ENCODE assay signal across 14 cellular contexts in the genomic region with DNA sequence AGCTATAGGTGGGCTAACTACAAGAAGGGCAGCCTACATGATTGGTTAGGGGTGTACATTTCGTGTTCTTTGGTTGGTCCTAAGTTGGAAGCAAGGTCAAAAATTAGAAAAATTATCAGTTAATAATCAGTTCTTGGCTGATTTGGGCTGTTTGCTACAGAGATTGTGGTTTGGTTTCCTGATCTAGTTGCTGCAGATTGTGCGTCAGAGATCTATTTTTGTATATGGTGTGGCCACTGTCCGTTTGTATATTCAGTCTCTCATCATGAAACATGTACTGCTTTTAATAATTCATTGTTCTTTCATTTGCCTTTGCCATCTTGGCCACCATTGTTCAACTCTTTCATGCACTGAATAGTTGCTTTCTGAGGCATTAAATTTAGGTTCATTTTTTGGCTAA.
DNase-seq lines count a peak whose midpoint lies in the region; ATAC-seq, FAIRE-seq and TF ChIP-seq lines count a peak whose summit lies in the region.
"Had no signal": no experiment of that assay in that cellular context is flagged by ENCODE, and none has a peak within 500 bp of the region (broad histone marks: within the 10 kb centered on the region; RNA-seq: fewer than 3 reads in every experiment).

No MANE protein-coding gene starts in this region.

- no peaks in the 10 kb centered on the region for H3K27me3 ChIP-seq in GM12878 (replicated peaks in 1 of 2; ENCODE audit: control insufficient read depth in 2 of 2, insufficient read depth in 2 of 2, low read length in 1 of 2)
- no peaks in the 10 kb centered on the region for H3K27me3 ChIP-seq in esophagus muscularis mucosa
- H3K27me3 ChIP-seq: BE2C had no signal

- FAIRE-seq in GM12878 (lab: Jason Lieb, UNC) (no peak), urothelium cell line (lab: Jason Lieb, UNC) (no peak)
- FAIRE-seq: A549 had no signal

- ATAC-seq in GM18907 (IDR thresholded peaks at IDR 0.05; ENCODE audit: unreplicated experiment) (peak; percentile 80), HG03565 (IDR thresholded peaks at IDR 0.05; ENCODE audit: unreplicated experiment) (peak; percentile 72), GM12878 (peak; percentile 53)
- ATAC-seq: A549 had no signal

- no peak for TF ChIP-seq CTCF in GM12878 (IDR thresholded peaks at IDR 0.05 in 2 of 3, conservative IDR thresholded peaks at IDR 0.05 in 1 of 3; ENCODE audit: control insufficient read depth in 2 of 3, extremely low read depth in 1 of 3, insufficient read depth in 1 of 3, low read depth in 3 of 3, low read length in 3 of 3)
- no peak for TF ChIP-seq CTCF in esophagus muscularis mucosa (IDR thresholded peaks at IDR 0.05)

- no peaks in the 10 kb centered on the region for H3K79me2 ChIP-seq in GM12878 (ENCODE audit: control insufficient read depth, insufficient read depth, low read length)

- H3K4me3 ChIP-seq in GM12878 (no peak overlapping the region), esophagus muscularis mucosa (no peak overlapping the region)
- H3K4me3 ChIP-seq: A549 had no signal

- in situ Hi-C loops in G401 (cut with HindIII; ENCODE audit: low sequenced_read_pairs): no loop called here
- in situ Hi-C loops in GM12878 (cut with MboI): loop anchor here (10.0 kb wide), 1 partner anchor 1059 kb away; no protein-coding TSS in a partner anchor

- CTCF ChIA-PET in GM12878 (lab: Yijun Ruan, JAX): interaction anchor here (5.3 kb wide), 1 partner anchor 9 kb away, joined by 26 read pairs; no protein-coding TSS in a partner anchor

- no peak for TF ChIP-seq RAD21 in GM12878 (IDR thresholded peaks at IDR 0.05; ENCODE audit: insufficient read depth, low read depth, low read length)

- DNase-seq in G401 (ENCODE audit: low spot score): peak; percentile 5
- DNase-seq in GM12878 (ENCODE audit: low read depth, low spot score): no peak
- DNase-seq in esophagus muscularis mucosa (ENCODE audit: extremely low spot score): no peak
- DNase-seq in urothelium cell line (ENCODE audit: low spot score): no peak
- DNase-seq in NCI-H2081 treated with DMSO at 0.1 percent for 48 hours (lab: John Stamatoyannopoulos, UW): no peak
- DNase-seq: BE2C; CD4-positive, CD25-positive, alpha-beta regulatory T cell; DMS53; GOT3; H9 had no signal

- no peak for TF ChIP-seq POLR2A in GM12878 (IDR thresholded peaks at IDR 0.05; ENCODE audit: low read depth, low read length)
- no peak for TF ChIP-seq POLR2A in esophagus muscularis mucosa (IDR thresholded peaks at IDR 0.05; ENCODE audit: low read depth)

- no TSS peak for BruUV-seq in GM12878 (replicated peaks; lab: Mats Ljungman, UMichigan)

- H3K36me3 ChIP-seq in GM12878 (ENCODE audit: control insufficient read depth in 2 of 2, insufficient read depth in 2 of 2, low read length in 1 of 2): no peaks in the 10 kb centered on the region
- H3K36me3 ChIP-seq in esophagus muscularis mucosa: no peaks in the 10 kb centered on the region
- H3K36me3 ChIP-seq: BE2C had no signal

- H4K20me1 ChIP-seq in GM12878 (ENCODE audit: control insufficient read depth, insufficient read depth): no peaks in the 10 kb centered on the region

- H3K9ac ChIP-seq in GM12878 (ENCODE audit: control insufficient read depth, insufficient read depth, low read length): no peak overlapping the region

- H3K4me1 ChIP-seq in GM12878 (ENCODE audit: control insufficient read depth, insufficient read depth, low read length) (no peaks in the 10 kb centered on the region), esophagus muscularis mucosa (no peaks in the 10 kb centered on the region)
- H3K4me1 ChIP-seq: A549, BE2C had no signal

- 31% methylated on average over 3 of the region's 3 CpGs for WGBS in GM12878 (ENCODE audit: insufficient coverage, insufficient replicate concordance, low lambda C conversion rate, missing lambda C conversion rate)
- WGBS in esophagus muscularis mucosa: 71% methylated on average over 3 of the region's 3 CpGs

- intact Hi-C loops in GM12878 (cut with micrococcal nuclease; ENCODE audit: unreplicated experiment): loop anchor here (10.0 kb wide), 1 partner anchor 859 kb away; no protein-coding TSS in a partner anchor
- intact Hi-C loops in esophagus muscularis mucosa (cut with DNase I): no loop called here

- POLR2A ChIA-PET in GM12878 (lab: Charles Lee): no interaction called here

- RAD21 ChIA-PET in GM12878 (lab: Charles Lee; ENCODE audit: unreplicated experiment): interaction anchor here (1.5 kb wide), 1 partner anchor 9 kb away, joined by 3 read pairs; no protein-coding TSS in a partner anchor

- H3K9me3 ChIP-seq in GM12878 (replicated peaks; ENCODE audit: control insufficient read depth, insufficient read depth, low read length) (no peaks in the 10 kb centered on the region), esophagus muscularis mucosa (no peaks in the 10 kb centered on the region)
- H3K9me3 ChIP-seq: A549, BE2C had no signal

- no peak overlapping the region for H2AFZ ChIP-seq in GM12878 (ENCODE audit: control insufficient read depth, low read depth, low read length)

- SMC1A ChIA-PET in GM12878 (lab: Charles Lee; ENCODE audit: uncharacterized antibody, unreplicated experiment): no interaction called here

- H3K27ac ChIP-seq in GM12878 (ENCODE audit: control insufficient read depth, insufficient read depth): no peak overlapping the region
- no peak overlapping the region for H3K27ac ChIP-seq in esophagus muscularis mucosa (replicated peaks in 1 of 4)
- H3K27ac ChIP-seq: A549, HL-60 had no signal

- TF ChIP-seq EP300 in GM12878 (IDR thresholded peaks at IDR 0.05; ENCODE audit: borderline replicate concordance in 1 of 2, control insufficient read depth in 1 of 2, low read depth in 2 of 2, low read length in 2 of 2): peak in 1 of 2 experiments; percentile 23; a peak in 1 of 4 replicates
- TF ChIP-seq EP300 in esophagus muscularis mucosa (IDR thresholded peaks at IDR 0.05): no peak

- no peak overlapping the region for H3K4me2 ChIP-seq in GM12878 (ENCODE audit: control insufficient read depth, insufficient read depth)
- H3K4me2 ChIP-seq: A549 had no signal

TF ChIP-seq in GM12878, 131 proteins besides CTCF, POLR2A, EP300 and RAD21:
- TF ChIP-seq MEF2B (IDR thresholded peaks at IDR 0.05; ENCODE audit: partially characterized antibody, poor library complexity, severe bottlenecking): peak; percentile 27
- TF ChIP-seq, protein P1, sequence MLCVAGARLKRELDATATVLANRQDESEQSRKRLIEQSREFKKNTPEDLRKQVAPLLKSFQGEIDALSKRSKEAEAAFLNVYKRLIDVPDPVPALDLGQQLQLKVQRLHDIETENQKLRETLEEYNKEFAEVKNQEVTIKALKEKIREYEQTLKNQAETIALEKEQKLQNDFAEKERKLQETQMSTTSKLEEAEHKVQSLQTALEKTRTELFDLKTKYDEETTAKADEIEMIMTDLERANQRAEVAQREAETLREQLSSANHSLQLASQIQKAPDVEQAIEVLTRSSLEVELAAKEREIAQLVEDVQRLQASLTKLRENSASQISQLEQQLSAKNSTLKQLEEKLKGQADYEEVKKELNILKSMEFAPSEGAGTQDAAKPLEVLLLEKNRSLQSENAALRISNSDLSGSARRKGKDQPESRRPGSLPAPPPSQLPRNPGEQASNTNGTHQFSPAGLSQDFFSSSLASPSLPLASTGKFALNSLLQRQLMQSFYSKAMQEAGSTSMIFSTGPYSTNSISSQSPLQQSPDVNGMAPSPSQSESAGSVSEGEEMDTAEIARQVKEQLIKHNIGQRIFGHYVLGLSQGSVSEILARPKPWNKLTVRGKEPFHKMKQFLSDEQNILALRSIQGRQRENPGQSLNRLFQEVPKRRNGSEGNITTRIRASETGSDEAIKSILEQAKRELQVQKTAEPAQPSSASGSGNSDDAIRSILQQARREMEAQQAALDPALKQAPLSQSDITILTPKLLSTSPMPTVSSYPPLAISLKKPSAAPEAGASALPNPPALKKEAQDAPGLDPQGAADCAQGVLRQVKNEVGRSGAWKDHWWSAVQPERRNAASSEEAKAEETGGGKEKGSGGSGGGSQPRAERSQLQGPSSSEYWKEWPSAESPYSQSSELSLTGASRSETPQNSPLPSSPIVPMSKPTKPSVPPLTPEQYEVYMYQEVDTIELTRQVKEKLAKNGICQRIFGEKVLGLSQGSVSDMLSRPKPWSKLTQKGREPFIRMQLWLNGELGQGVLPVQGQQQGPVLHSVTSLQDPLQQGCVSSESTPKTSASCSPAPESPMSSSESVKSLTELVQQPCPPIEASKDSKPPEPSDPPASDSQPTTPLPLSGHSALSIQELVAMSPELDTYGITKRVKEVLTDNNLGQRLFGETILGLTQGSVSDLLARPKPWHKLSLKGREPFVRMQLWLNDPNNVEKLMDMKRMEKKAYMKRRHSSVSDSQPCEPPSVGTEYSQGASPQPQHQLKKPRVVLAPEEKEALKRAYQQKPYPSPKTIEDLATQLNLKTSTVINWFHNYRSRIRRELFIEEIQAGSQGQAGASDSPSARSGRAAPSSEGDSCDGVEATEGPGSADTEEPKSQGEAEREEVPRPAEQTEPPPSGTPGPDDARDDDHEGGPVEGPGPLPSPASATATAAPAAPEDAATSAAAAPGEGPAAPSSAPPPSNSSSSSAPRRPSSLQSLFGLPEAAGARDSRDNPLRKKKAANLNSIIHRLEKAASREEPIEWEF (IDR thresholded peaks at IDR 0.05; ENCODE audit: insufficient replicate concordance, low read depth, low read length): no peak
